In genomic region chr2:96241901-96242611, GRCh38 we compare ENCODE assay signal across 8 cellular contexts. TPM values are rescaled to one million over a fixed set of nuclear protein-coding genes. Genes with fewer than 3 reads are reported as not detected.
DNase-seq lines count a peak whose midpoint lies in the region; ATAC-seq and TF ChIP-seq lines count a peak whose summit lies in the region.

No MANE protein-coding gene starts in this region.

- in situ Hi-C loops in mammary epithelial cell (cut with MboI; ENCODE audit: low sequenced_read_pairs in 2 of 2), result no loop called here

- H3K9ac ChIP-seq in mammary epithelial cell (ENCODE audit: insufficient read depth, low read length), result no peak overlapping the region

- no peak overlapping the region for H3K4me2 ChIP-seq in mammary epithelial cell (ENCODE audit: insufficient read depth, low read depth, low read length)

- no peaks in the 10 kb centered on the region for H3K27me3 ChIP-seq in mammary epithelial cell (ENCODE audit: insufficient read depth, low read length)
- H3K27me3 ChIP-seq in thymus (ENCODE audit: control insufficient read depth, insufficient read depth), result no peaks in the 10 kb centered on the region

- H3K9me3 ChIP-seq in mammary epithelial cell (replicated peaks; ENCODE audit: insufficient read depth, low read length) (no peaks in the 10 kb centered on the region), thymus (ENCODE audit: control insufficient read depth) (no peaks in the 10 kb centered on the region)

- CTCF ChIA-PET in mammary epithelial cell (lab: Charles Lee; ENCODE audit: low non-redundant PET), result no interaction called here

- ATAC-seq in GM19043 (IDR thresholded peaks at IDR 0.05; ENCODE audit: low read depth, unreplicated experiment) (peak; percentile 83), HG03280 (IDR thresholded peaks at IDR 0.05; ENCODE audit: unreplicated experiment) (peak; percentile 81)

- H3K79me2 ChIP-seq in mammary epithelial cell (ENCODE audit: insufficient read depth, low read length), result no peaks in the 10 kb centered on the region

- H3K27ac ChIP-seq in mammary epithelial cell (ENCODE audit: insufficient read depth, low read depth, low read length), result no peak overlapping the region
- peak overlapping the region; percentile 80 for H3K27ac ChIP-seq in thymus (ENCODE audit: low read depth)

- no peak overlapping the region for H2AFZ ChIP-seq in mammary epithelial cell (ENCODE audit: low read depth, low read length)

- intact Hi-C loops in mammary epithelial cell (cut with micrococcal nuclease), result loop anchor here (5.0 kb wide), 1 partner anchor 35 kb away; the partner anchor contains the start of gene STARD7

- WGBS in mammary epithelial cell (ENCODE audit: low coverage, missing lambda C conversion rate), result 96% methylated on average over 5 of the region's 5 CpGs
- 70% methylated on average over 5 of the region's 5 CpGs for whole genome bisulfite sequencing in thymus

- dilution Hi-C loops in mammary epithelial cell (cut with HindIII; ENCODE audit: low sequenced_read_pairs), result no loop called here

- BruUV-seq in mammary epithelial cell (replicated peaks; lab: Mats Ljungman, UMichigan), result no TSS peak

- H4K20me1 ChIP-seq in mammary epithelial cell (ENCODE audit: insufficient read depth, low read length), result no peaks in the 10 kb centered on the region

- TF ChIP-seq CTCF in AG09309 (IDR thresholded peaks at IDR 0.05; ENCODE audit: control insufficient read depth, insufficient read depth, low read depth, low read length, missing control alignments), result no peak
- no peak for TF ChIP-seq CTCF in mammary epithelial cell (conservative IDR thresholded peaks at IDR 0.05 in 1 of 2, IDR thresholded peaks at IDR 0.05 in 1 of 2; ENCODE audit: extremely low read depth in 1 of 2, insufficient read depth in 1 of 2, low read depth in 1 of 2, low read length in 2 of 2)

- H3K36me3 ChIP-seq in mammary epithelial cell (ENCODE audit: insufficient read depth, low read length), result no peaks in the 10 kb centered on the region
- peaks cover under 1% of the 10 kb centered on the region for H3K36me3 ChIP-seq in thymus (ENCODE audit: control insufficient read depth, insufficient read depth)

- peak; percentile 86 for DNase-seq in AG09309 (ENCODE audit: low read depth)
- DNase-seq in T-helper 22 cell (ENCODE audit: low read depth), result peak; percentile 17
- DNase-seq in mammary epithelial cell, result peak; percentile 72
- peak; percentile 92 for DNase-seq in medulla oblongata (ENCODE audit: extremely low spot score)
- no peak for DNase-seq in COLO668 (lab: John Stamatoyannopoulos, UW; ENCODE audit: unreplicated experiment)

- H3K4me1 ChIP-seq in mammary epithelial cell (ENCODE audit: insufficient read depth, low read length) (peaks cover 14% of the 10 kb centered on the region), thymus (ENCODE audit: control insufficient read depth, insufficient read depth, low read length) (peaks cover 10% of the 10 kb centered on the region)

- H3K4me3 ChIP-seq in AG09309 (ENCODE audit: control insufficient read depth, low read depth, low read length), result no peak overlapping the region
- no peak overlapping the region for H3K4me3 ChIP-seq in mammary epithelial cell (replicated peaks in 1 of 3; ENCODE audit: insufficient read depth in 1 of 3, low read depth in 2 of 3, low read length in 3 of 3)
- H3K4me3 ChIP-seq in thymus (ENCODE audit: low read length), result no peak overlapping the region

RNA-seq across cellular contexts. Expression of gene TMEM127, which starts 23.7 kb away (rescaled TPM):
- 10 to 100 TPM; 39.9 to 43.8 TPM for total RNA-seq in mammary epithelial cell
- polyA plus RNA-seq in mammary epithelial cell, result 47.6 TPM
- polyA minus RNA-seq in mammary epithelial cell, result 36.5 TPM
- polyA plus RNA-seq in thymus, result 13.7 TPM

RNA-seq across cellular contexts. Expression of gene CIAO1, which starts 24.0 kb away (rescaled TPM):
- 10 to 100 TPM; 64.5 to 93.9 TPM for total RNA-seq in mammary epithelial cell
- polyA plus RNA-seq in mammary epithelial cell (92.4 TPM), thymus (38.6 TPM)
- 108 TPM for polyA minus RNA-seq in mammary epithelial cell

RNA-seq across cellular contexts. Expression of gene STARD7, which starts 33.4 kb away (rescaled TPM):
- 100 to 1,000 TPM in 1 of 2 donors, 10 to 100 TPM in 1; 96.7 to 241 TPM for total RNA-seq in mammary epithelial cell
- polyA plus RNA-seq in mammary epithelial cell, result 65.8 TPM
- 90.8 TPM for polyA minus RNA-seq in mammary epithelial cell
- polyA plus RNA-seq in thymus, result 69.5 TPM
